15 cellular contexts compared by ENCODE assay signal in the genomic region with DNA sequence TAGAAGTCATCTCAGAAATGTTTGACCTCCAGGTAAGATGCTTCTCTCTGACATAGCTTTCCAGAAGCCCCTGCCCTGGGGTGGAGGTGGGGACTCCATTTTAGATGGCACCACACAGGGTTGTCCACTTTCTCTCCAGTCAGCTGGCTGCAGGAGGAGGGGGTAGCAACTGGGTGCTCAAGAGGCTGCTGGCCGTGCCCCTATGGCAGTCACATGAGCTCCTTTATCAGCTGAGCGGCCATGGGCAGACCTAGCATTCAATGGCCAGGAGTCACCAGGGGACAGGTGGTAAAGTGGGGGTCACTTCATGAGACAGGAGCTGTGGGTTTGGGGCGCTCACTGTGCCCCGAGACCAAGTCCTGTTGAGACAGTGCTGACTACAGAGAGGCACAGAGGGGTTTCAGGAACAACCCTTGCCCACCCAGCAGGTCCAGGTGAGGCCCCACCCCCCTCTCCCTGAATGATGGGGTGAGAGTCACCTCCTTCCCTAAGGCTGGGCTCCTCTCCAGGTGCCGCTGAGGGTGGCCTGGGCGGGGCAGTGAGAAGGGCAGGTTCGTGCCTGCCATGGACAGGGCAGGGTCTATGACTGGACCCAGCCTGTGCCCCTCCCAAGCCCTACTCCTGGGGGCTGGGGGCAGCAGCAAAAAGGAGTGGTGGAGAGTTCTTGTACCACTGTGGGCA. TPM values are rescaled to one million over a fixed set of nuclear protein-coding genes. Genes with fewer than 3 reads are reported as not detected.
DNase-seq lines count a peak whose midpoint lies in the region; ATAC-seq, FAIRE-seq and TF ChIP-seq lines count a peak whose summit lies in the region.
"Had no signal": no experiment of that assay in that cellular context is flagged by ENCODE, and none has a peak within 500 bp of the region (broad histone marks: within the 10 kb centered on the region; RNA-seq: fewer than 3 reads in every experiment).

No MANE protein-coding gene starts in this region.

- CTCF ChIA-PET in PC-3 (lab: Charles Lee): interaction anchor here (0.7 kb wide), 1 partner anchor 132 kb away, joined by 3 read pairs; no protein-coding TSS in a partner anchor
- CTCF ChIA-PET in HEK293T (lab: Yijun Ruan, JAX): interaction anchor here (1.7 kb wide), 1 partner anchor 11 kb away, joined by 6 read pairs; no protein-coding TSS in a partner anchor

- peak overlapping the region; percentile 82 for H3K9ac ChIP-seq in PC-3 (ENCODE audit: low read length)

- H4K20me1 ChIP-seq in PC-3 (ENCODE audit: low read length): no peaks in the 10 kb centered on the region

- no peaks in the 10 kb centered on the region for H3K36me3 ChIP-seq in CD4-positive, CD25-positive, alpha-beta regulatory T cell (ENCODE audit: control insufficient read depth, insufficient read depth, low read length)
- H3K36me3 ChIP-seq in PC-3 (ENCODE audit: low read depth, low read length) (no peaks in the 10 kb centered on the region), bronchial epithelial cell (ENCODE audit: control insufficient read depth, insufficient read depth, low read length) (no peaks in the 10 kb centered on the region)
- H3K36me3 ChIP-seq: gastrocnemius medialis had no signal

- TF ChIP-seq POLR2A in GM12892 (IDR thresholded peaks at IDR 0.05; ENCODE audit: low read depth, low read length): no peak

- H3K4me3 ChIP-seq in CD4-positive, CD25-positive, alpha-beta regulatory T cell (ENCODE audit: low read depth, low read length): no peak overlapping the region
- H3K4me3 ChIP-seq in PC-3 (ENCODE audit: low read length) (peak overlapping the region; percentile 62), bronchial epithelial cell (ENCODE audit: low read depth, low read length) (no peak overlapping the region)
- H3K4me3 ChIP-seq: gastrocnemius medialis, GM23338 had no signal

- peaks cover 0 to 13% (median 0%) of the 10 kb centered on the region in 4 donors for H3K4me1 Mint-ChIP-seq in CD4-positive, CD25-positive, alpha-beta regulatory T cell
- peaks cover 23 to 55% of the 10 kb centered on the region in 2 donors for H3K4me1 Mint-ChIP-seq in natural killer cell
- H3K4me1 Mint-ChIP-seq: GM23338 had no signal

- FAIRE-seq in bronchial epithelial cell (lab: Jason Lieb, UNC): no peak
- no peak for FAIRE-seq in GM12892 (lab: Jason Lieb, UNC)

- H3K9me3 ChIP-seq in CD4-positive, CD25-positive, alpha-beta regulatory T cell (ENCODE audit: control insufficient read depth in 2 of 2, low read length in 2 of 2): no peaks in the 10 kb centered on the region
- H3K9me3 ChIP-seq in PC-3 (ENCODE audit: low read length): no peaks in the 10 kb centered on the region
- H3K9me3 ChIP-seq: gastrocnemius medialis had no signal

- no peaks in the 10 kb centered on the region for H3F3A ChIP-seq in PC-3 (ENCODE audit: low read length, unreplicated experiment)

- POLR2A ChIA-PET in PC-3 (lab: Charles Lee; ENCODE audit: unreplicated experiment): interaction anchor here (1.1 kb wide), 1 partner anchor 20 kb away, joined by 3 read pairs; no protein-coding TSS in a partner anchor
- POLR2A ChIA-PET in HEK293T (lab: Yijun Ruan, JAX): no interaction called here

- no peak overlapping the region for H3K4me3 Mint-ChIP-seq in CD4-positive, CD25-positive, alpha-beta regulatory T cell
- peak overlapping the region; percentile 21 for H3K4me3 Mint-ChIP-seq in natural killer cell
- H3K4me3 Mint-ChIP-seq: GM23338, T-cell had no signal

- no peak for ATAC-seq in CD4-positive, CD25-positive, alpha-beta regulatory T cell (ENCODE audit: low read depth in 2 of 2)
- ATAC-seq in PC-3 (peak; percentile 37), natural killer cell (peak in 1 of 3 donors; percentile 6)
- ATAC-seq: gastrocnemius medialis, GM23338 had no signal

- H3K27me3 ChIP-seq in CD4-positive, CD25-positive, alpha-beta regulatory T cell (ENCODE audit: control insufficient read depth, insufficient read depth, low read length): no peaks in the 10 kb centered on the region
- H3K27me3 ChIP-seq in PC-3 (ENCODE audit: low read length) (no peaks in the 10 kb centered on the region), bronchial epithelial cell (ENCODE audit: control insufficient read depth, insufficient read depth, low read length) (peaks cover 3% of the 10 kb centered on the region)
- H3K27me3 ChIP-seq: gastrocnemius medialis had no signal

- TF ChIP-seq CTCF in PC-3 (conservative IDR thresholded peaks at IDR 0.05; ENCODE audit: low read depth, low read length) (no peak), bronchial epithelial cell (IDR thresholded peaks at IDR 0.05; ENCODE audit: insufficient read depth, low read length, severe bottlenecking) (no peak), natural killer cell (IDR thresholded peaks at IDR 0.05) (no peak)

- TSS peak; percentile 85 for BruUV-seq in PC-3 (replicated peaks; lab: Mats Ljungman, UMichigan)

- intact Hi-C loops in PC-3 (cut with micrococcal nuclease) (no loop called here), natural killer cell (cut with micrococcal nuclease) (no loop called here)

- H3K79me2 ChIP-seq in PC-3 (ENCODE audit: low read length): peaks cover 13% of the 10 kb centered on the region

- H3K9me2 ChIP-seq in PC-3 (replicated peaks; ENCODE audit: low read length): no peaks in the 10 kb centered on the region

- peak overlapping the region; percentile 84 for H3K4me2 ChIP-seq in PC-3 (ENCODE audit: low read length)
- H3K4me2 ChIP-seq: GM23338 had no signal

- H3K27ac Mint-ChIP-seq in CD4-positive, CD25-positive, alpha-beta regulatory T cell: peak overlapping the region in 2 of 3 donors; percentile 42 to 85
- H3K27ac Mint-ChIP-seq in natural killer cell: peak overlapping the region; percentile 23 to 68
- H3K27ac Mint-ChIP-seq: GM23338 had no signal

- no peak for DNase-seq in CD4-positive, CD25-positive, alpha-beta regulatory T cell
- DNase-seq in PC-3: peak; percentile 23
- peak; percentile 68 for DNase-seq in bronchial epithelial cell (ENCODE audit: low read depth)
- no peak for DNase-seq in natural killer cell
- DNase-seq in GM12892 (ENCODE audit: insufficient read length): no peak
- no peak for DNase-seq in HEK293T (ENCODE audit: extremely low spot score)
- no peak for DNase-seq in SKM-1 (lab: John Stamatoyannopoulos, UW; ENCODE audit: unreplicated experiment)
- no peak for DNase-seq in OCI-M2 (lab: John Stamatoyannopoulos, UW; ENCODE audit: unreplicated experiment)
- DNase-seq: activated CD4-positive, CD25-positive, alpha-beta regulatory T cell; gastrocnemius medialis; KG1; substantia nigra; T-cell had no signal

- H3K9me3 Mint-ChIP-seq in CD4-positive, CD25-positive, alpha-beta regulatory T cell: no peaks in the 10 kb centered on the region
- no peaks in the 10 kb centered on the region for H3K9me3 Mint-ChIP-seq in natural killer cell
- H3K9me3 Mint-ChIP-seq: GM23338, T-cell had no signal

- H3K36me3 Mint-ChIP-seq in CD4-positive, CD25-positive, alpha-beta regulatory T cell: no peaks in the 10 kb centered on the region
- H3K36me3 Mint-ChIP-seq in natural killer cell: no peaks in the 10 kb centered on the region
- H3K36me3 Mint-ChIP-seq: T-cell had no signal

- H3K27me3 Mint-ChIP-seq in CD4-positive, CD25-positive, alpha-beta regulatory T cell: no peaks in the 10 kb centered on the region
- peaks cover 0 to 3% of the 10 kb centered on the region in 2 donors for H3K27me3 Mint-ChIP-seq in natural killer cell (ENCODE audit: low read depth in 2 of 2)
- H3K27me3 Mint-ChIP-seq: T-cell had no signal

- no peak overlapping the region for H2AFZ ChIP-seq in PC-3 (ENCODE audit: low read length)
- H2AFZ ChIP-seq: GM23338 had no signal

- no peak overlapping the region for H3K27ac ChIP-seq in CD4-positive, CD25-positive, alpha-beta regulatory T cell (ENCODE audit: insufficient read depth, low read length, poor library complexity, severe bottlenecking)
- H3K27ac ChIP-seq in PC-3 (ENCODE audit: low read length): peak overlapping the region; percentile 97
- H3K27ac ChIP-seq: gastrocnemius medialis had no signal

- H3K4me1 ChIP-seq in CD4-positive, CD25-positive, alpha-beta regulatory T cell (ENCODE audit: control insufficient read depth, insufficient read depth, low read length, poor library complexity, severe bottlenecking): peaks cover 12% of the 10 kb centered on the region
- H3K4me1 ChIP-seq in PC-3 (ENCODE audit: insufficient read depth, low read length): peaks cover 34% of the 10 kb centered on the region
- H3K4me1 ChIP-seq: gastrocnemius medialis had no signal

TF ChIP-seq in HEK293T, 16 proteins besides CTCF, POLR2A, EP300 and RAD21:
- TF ChIP-seq BHLHE40 (IDR thresholded peaks at IDR 0.05; ENCODE audit: borderline replicate concordance) (no peak), SUZ12 (IDR thresholded peaks at IDR 0.05) (no peak), FOXK2 (IDR thresholded peaks at IDR 0.05) (no peak), ZNF384 (IDR thresholded peaks at IDR 0.05) (no peak), SP1 (IDR thresholded peaks at IDR 0.05) (no peak), CTBP1 (IDR thresholded peaks at IDR 0.05; ENCODE audit: borderline replicate concordance) (no peak), TARDBP (IDR thresholded peaks at IDR 0.05) (no peak), FOXA1 (IDR thresholded peaks at IDR 0.05) (no peak), FOXM1 (IDR thresholded peaks at IDR 0.05; ENCODE audit: borderline replicate concordance) (no peak), ELF4 (IDR thresholded peaks at IDR 0.05) (no peak)
- TF ChIP-seq, protein P1, sequence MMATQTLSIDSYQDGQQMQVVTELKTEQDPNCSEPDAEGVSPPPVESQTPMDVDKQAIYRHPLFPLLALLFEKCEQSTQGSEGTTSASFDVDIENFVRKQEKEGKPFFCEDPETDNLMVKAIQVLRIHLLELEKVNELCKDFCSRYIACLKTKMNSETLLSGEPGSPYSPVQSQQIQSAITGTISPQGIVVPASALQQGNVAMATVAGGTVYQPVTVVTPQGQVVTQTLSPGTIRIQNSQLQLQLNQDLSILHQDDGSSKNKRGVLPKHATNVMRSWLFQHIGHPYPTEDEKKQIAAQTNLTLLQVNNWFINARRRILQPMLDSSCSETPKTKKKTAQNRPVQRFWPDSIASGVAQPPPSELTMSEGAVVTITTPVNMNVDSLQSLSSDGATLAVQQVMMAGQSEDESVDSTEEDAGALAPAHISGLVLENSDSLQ (IDR thresholded peaks at IDR 0.05): no peak

RNA-seq across cellular contexts. Expression of gene CSF2, which starts 0.6 kb away (rescaled TPM):
- not detected for total RNA-seq in CD4-positive, CD25-positive, alpha-beta regulatory T cell
- not detected for polyA plus RNA-seq in CD4-positive, CD25-positive, alpha-beta regulatory T cell
- total RNA-seq in PC-3 (2014; rRNA removed) (69.9 and 93.6 TPM in 2 replicates), bronchial epithelial cell (not detected in 2 replicates), natural killer cell (1 to 10 TPM in 1 of 3 donors, under 1 TPM in 2; 0.65 to 1.2 (median 0.82) TPM)
- not detected for polyA plus RNA-seq in GM12892 (2012; ENCODE audit: missing spikeins)
- total RNA-seq: gastrocnemius medialis, GM23338 had no signal
- polyA plus RNA-seq: GM23338, neural cell had no signal

RNA-seq across cellular contexts. Expression of gene IL3, which starts 13.8 kb away (rescaled TPM):
- total RNA-seq in CD4-positive, CD25-positive, alpha-beta regulatory T cell: not detected
- not detected for polyA plus RNA-seq in CD4-positive, CD25-positive, alpha-beta regulatory T cell
- total RNA-seq in PC-3 (2014; rRNA removed) (not detected in 2 replicates), bronchial epithelial cell (not detected in 2 replicates), natural killer cell (not detected)
- polyA plus RNA-seq in GM12892 (2012; ENCODE audit: missing spikeins): not detected
- total RNA-seq: gastrocnemius medialis, GM23338, T-cell had no signal
- polyA plus RNA-seq: GM23338, neural cell had no signal

Comparison
In these comparisons a context has a peak if more than half of its experiments do, and no peak if none do; other contexts are left out.
1. DNase-seq: peak in PC-3 (single experiment) and bronchial epithelial cell (single experiment); none in CD4-positive, CD25-positive, alpha-beta regulatory T cell (0 of 3), natural killer cell (single experiment), GM12892 (single experiment), HEK293T (single experiment), SKM-1 (single experiment) and OCI-M2 (single experiment).
2. RNA of gene CSF2, which starts 0.6 kb away (total RNA-seq): 69.9 to 93.6 TPM in PC-3; 0.65 to 1.2 TPM in natural killer cell, not detected in CD4-positive, CD25-positive, alpha-beta regulatory T cell (single experiment) and not detected in bronchial epithelial cell; every median in the first group is over 10 times any median in the second.